In genomic region chr5:35898952-35899351, GRCh38 we compare ENCODE assay signal across 29 cellular contexts. TPM values are rescaled to one million over a fixed set of nuclear protein-coding genes. Genes with fewer than 3 reads are reported as not detected.
DNase-seq lines count a peak whose midpoint lies in the region; ATAC-seq and TF ChIP-seq lines count a peak whose summit lies in the region.
"Had no signal": no experiment of that assay in that cellular context is flagged by ENCODE, and none has a peak within 500 bp of the region (broad histone marks: within the 10 kb centered on the region; RNA-seq: fewer than 3 reads in every experiment).

No MANE protein-coding gene starts in this region.

- H3K36me3 ChIP-seq in BLaER1 = peaks cover 6% of the 10 kb centered on the region; the same call in 1 of the 2 replicates
- H3K36me3 ChIP-seq: ascending aorta, cardiac muscle cell, upper lobe of left lung had no signal

- peaks cover 88% of the 10 kb centered on the region for H3K4me1 ChIP-seq in BLaER1
- H3K4me1 ChIP-seq: ascending aorta, upper lobe of left lung had no signal

- POLR2A ChIA-PET in CD4-positive, alpha-beta T cell (lab: Charles Lee) = interaction anchor here (0.7 to 2.8 kb wide), 4 partner anchors 18 to 42 kb away, joined by 3 to 35 read pairs (median 5); partner anchors contain the start of gene IL7R

- peaks cover 28% of the 10 kb centered on the region for H3K9me3 ChIP-seq in BLaER1
- no peaks in the 10 kb centered on the region for H3K9me3 ChIP-seq in CD4-positive, alpha-beta T cell (ENCODE audit: control insufficient read depth, low read length)
- H3K9me3 ChIP-seq: ascending aorta, upper lobe of left lung had no signal

- peak overlapping the region; percentile 98 for H3K27ac ChIP-seq in BLaER1
- H3K27ac ChIP-seq in CD4-positive, alpha-beta T cell (ENCODE audit: low read depth, low read length) = no peak overlapping the region
- H3K27ac ChIP-seq: ascending aorta, cardiac muscle cell, coronary artery, upper lobe of left lung had no signal

- no peaks in the 10 kb centered on the region for H3K9me3 Mint-ChIP-seq in CD4-positive, alpha-beta T cell
- H3K9me3 Mint-ChIP-seq in HFFc6 = 0 out of 2 replicates have a peak, but pooled peaks cover under 1% of the 10 kb centered on the region
- no peaks in the 10 kb centered on the region for H3K9me3 Mint-ChIP-seq in activated T-helper 17 cell treated with anti-CD3 and anti-CD28 coated beads, Interleukin-2, amount 50 U/mL, for 72 hours
- H3K9me3 Mint-ChIP-seq: natural killer cell treated with Interleukin-12 subunit alpha and Interleukin-12 subunit beta and Interleukin-15 and Interleukin-18, amount 100 ng/mL, for 72 hours; stimulated activated memory B cell treated with anti-CD40 and anti-IgM and Interleukin-4, amounts not matched to agents 10 μg/mL and 1 μg/mL and 100 μg/mL, for 72 hours; T-helper 1 cell treated with Interleukin-12 subunit alpha and Interleukin-12 subunit beta and Interleukin-4 antibody, amounts not matched to agents 30 μg/mL and 1 μg/mL, for 36 hours had no signal

- H3K4me3 Mint-ChIP-seq in CD4-positive, alpha-beta T cell = no peak overlapping the region
- no peak overlapping the region for H3K4me3 Mint-ChIP-seq in HFFc6
- peak overlapping the region; percentile 72 for H3K4me3 Mint-ChIP-seq in activated T-helper 17 cell treated with anti-CD3 and anti-CD28 coated beads, Interleukin-2, amount 50 U/mL, for 72 hours
- H3K4me3 Mint-ChIP-seq: CD14-positive monocyte; natural killer cell treated with Interleukin-12 subunit alpha and Interleukin-12 subunit beta and Interleukin-15 and Interleukin-18, amount 100 ng/mL, for 72 hours; stimulated activated memory B cell treated with anti-CD40 and anti-IgM and Interleukin-4, amounts not matched to agents 10 μg/mL and 1 μg/mL and 100 μg/mL, for 72 hours had no signal

- H3K4me2 ChIP-seq in BLaER1 = peak overlapping the region; percentile 75

- no peaks in the 10 kb centered on the region for H3K36me3 Mint-ChIP-seq in CD4-positive, alpha-beta T cell (ENCODE audit: low read depth)
- H3K36me3 Mint-ChIP-seq in HFFc6 (ENCODE audit: low read depth) = peaks cover 2% of the 10 kb centered on the region
- H3K36me3 Mint-ChIP-seq in activated T-helper 17 cell treated with anti-CD3 and anti-CD28 coated beads, Interleukin-2, amount 50 U/mL, for 72 hours (ENCODE audit: low read depth) = no peaks in the 10 kb centered on the region
- H3K36me3 Mint-ChIP-seq: CD14-positive monocyte; natural killer cell treated with Interleukin-12 subunit alpha and Interleukin-12 subunit beta and Interleukin-15 and Interleukin-18, amount 100 ng/mL, for 72 hours; stimulated activated memory B cell treated with anti-CD40 and anti-IgM and Interleukin-4, amounts not matched to agents 10 μg/mL and 1 μg/mL and 100 μg/mL, for 72 hours had no signal

- no peak for ATAC-seq in CD4-positive, alpha-beta T cell (ENCODE audit: poor library complexity)
- no peak for ATAC-seq in activated T-helper 17 cell treated with anti-CD3 and anti-CD28 coated beads, Interleukin-2, amount 50 U/mL, for 72 hours (replicated peaks)
- ATAC-seq in GM21737 (IDR thresholded peaks at IDR 0.05; ENCODE audit: unreplicated experiment) = no peak
- ATAC-seq: activated naive CD4-positive, alpha-beta T cell treated with anti-CD3 and anti-CD28 coated beads, Interleukin-2, amount 50 U/mL, for 72 hours; HCT116; left colon; natural killer cell treated with Interleukin-12 subunit alpha and Interleukin-12 subunit beta and Interleukin-15 and Interleukin-18, amount 100 ng/mL, for 72 hours; PC-3; stimulated activated memory B cell treated with anti-CD40 and anti-IgM and Interleukin-4, amounts not matched to agents 10 μg/mL and 1 μg/mL and 100 μg/mL, for 72 hours had no signal

- peak overlapping the region; percentile 32 for H3K27ac Mint-ChIP-seq in CD4-positive, alpha-beta T cell
- H3K27ac Mint-ChIP-seq in HFFc6 = peak overlapping the region; percentile 38; the same call in 1 of the 2 replicates
- peak overlapping the region; percentile 80 for H3K27ac Mint-ChIP-seq in activated T-helper 17 cell treated with anti-CD3 and anti-CD28 coated beads, Interleukin-2, amount 50 U/mL, for 72 hours
- H3K27ac Mint-ChIP-seq: CD14-positive monocyte; stimulated activated memory B cell treated with anti-CD40 and anti-IgM and Interleukin-4, amounts not matched to agents 10 μg/mL and 1 μg/mL and 100 μg/mL, for 72 hours had no signal

- no peaks in the 10 kb centered on the region for H4K20me1 ChIP-seq in BLaER1

- H3K4me3 ChIP-seq in BLaER1 = no peak overlapping the region
- H3K4me3 ChIP-seq: ascending aorta, cardiac muscle cell, coronary artery, GM12878, upper lobe of left lung had no signal

- CTCF ChIA-PET in CD4-positive, alpha-beta T cell (lab: Charles Lee) = interaction anchor here (0.6 to 0.9 kb wide), 2 partner anchors 26 to 1448 kb away, joined by 3 read pairs; no protein-coding TSS in a partner anchor

- intact Hi-C loops in CD4-positive, alpha-beta T cell (cut with DNase I, micrococcal nuclease) = no loop called here

- H3K27me3 ChIP-seq in BLaER1 = no peaks in the 10 kb centered on the region
- H3K27me3 ChIP-seq in CD4-positive, alpha-beta T cell (ENCODE audit: control insufficient read depth, insufficient read depth, low read length) = no peaks in the 10 kb centered on the region
- H3K27me3 ChIP-seq: ascending aorta, cardiac muscle cell, upper lobe of left lung had no signal

- peaks cover 50% of the 10 kb centered on the region for H3K4me1 Mint-ChIP-seq in CD4-positive, alpha-beta T cell (ENCODE audit: low read depth)
- peaks cover 26% of the 10 kb centered on the region for H3K4me1 Mint-ChIP-seq in HFFc6 (ENCODE audit: low read depth)
- peaks cover 50% of the 10 kb centered on the region for H3K4me1 Mint-ChIP-seq in activated T-helper 17 cell treated with anti-CD3 and anti-CD28 coated beads, Interleukin-2, amount 50 U/mL, for 72 hours
- H3K4me1 Mint-ChIP-seq: CD14-positive monocyte; stimulated activated memory B cell treated with anti-CD40 and anti-IgM and Interleukin-4, amounts not matched to agents 10 μg/mL and 1 μg/mL and 100 μg/mL, for 72 hours had no signal

- H3K27me3 Mint-ChIP-seq in CD4-positive, alpha-beta T cell = no peaks in the 10 kb centered on the region
- H3K27me3 Mint-ChIP-seq in HFFc6 (ENCODE audit: insufficient read depth) = no peaks in the 10 kb centered on the region
- H3K27me3 Mint-ChIP-seq in activated T-helper 17 cell treated with anti-CD3 and anti-CD28 coated beads, Interleukin-2, amount 50 U/mL, for 72 hours = no peaks in the 10 kb centered on the region
- H3K27me3 Mint-ChIP-seq: stimulated activated memory B cell treated with anti-CD40 and anti-IgM and Interleukin-4, amounts not matched to agents 10 μg/mL and 1 μg/mL and 100 μg/mL, for 72 hours had no signal

- TF ChIP-seq CTCF in CD4-positive, alpha-beta T cell (IDR thresholded peaks at IDR 0.05) = no peak
- TF ChIP-seq CTCF in HFFc6 (IDR thresholded peaks at IDR 0.05) = no peak

- peak overlapping the region; percentile 76 for H3K9ac ChIP-seq in BLaER1

- no peak for DNase-seq in CD4-positive, alpha-beta T cell
- no peak for DNase-seq in HFFc6
- DNase-seq in germinal center (ENCODE audit: low spot score) = no peak
- DNase-seq in activated CD4-positive, alpha-beta T cell treated with anti-CD3 and anti-CD28 coated beads for 4 hours = no peak
- DNase-seq: activated CD4-positive, CD25-positive, alpha-beta regulatory T cell; effector memory CD4-positive, alpha-beta T cell; left colon; NCI-H2107; NCI-H526; PC-3; substantia nigra; upper lobe of left lung had no signal

RNA-seq across cellular contexts. Expression of gene CAPSL, which starts 39.5 kb away (rescaled TPM):
- total RNA-seq in CD4-positive, alpha-beta T cell = not detected
- total RNA-seq in HFFc6 (2021; fragmentation: NEBNext Ultra II Directional; extraction: Animal tissue kit (Norgen Biotek cat#: 25700)) = under 1 TPM in 5 of 6 experiments, not detected in 1; 0.19 to 0.52 (median 0.35) TPM
- total RNA-seq in activated T-helper 17 cell treated with anti-CD3 and anti-CD28 coated beads, Interleukin-2, amount 50 U/mL, for 72 hours = 1 to 10 TPM in 1 of 2 donors, not detected in 1; 1.1 TPM
- total RNA-seq: ascending aorta; cardiac muscle cell; epithelial cell of proximal tubule; GM12878; left colon; mucosa of gallbladder; natural killer cell treated with Interleukin-12 subunit alpha and Interleukin-12 subunit beta and Interleukin-15 and Interleukin-18, amount 100 ng/mL, for 72 hours; osteoblast; skeletal muscle tissue had no signal

RNA-seq across cellular contexts. Expression of gene IL7R, which starts 42.3 kb away (rescaled TPM):
- 100 to 1,000 TPM; 623 to 638 TPM for total RNA-seq in CD4-positive, alpha-beta T cell
- 10 to 100 TPM; 37.2 to 63.2 (median 45.2) TPM for total RNA-seq in HFFc6 (2021; fragmentation: NEBNext Ultra II Directional; extraction: Animal tissue kit (Norgen Biotek cat#: 25700))
- total RNA-seq in activated T-helper 17 cell treated with anti-CD3 and anti-CD28 coated beads, Interleukin-2, amount 50 U/mL, for 72 hours = 100 to 1,000 TPM; 162 to 203 TPM
- total RNA-seq: cardiac muscle cell had no signal
